ENCODE assay signal across 12 cellular contexts in genomic region chr5:56871755-56872154, GRCh38.
"Had no signal": no experiment of that assay in that cellular context is flagged by ENCODE, and none has a peak within 500 bp of the region (broad histone marks: within the 10 kb centered on the region; RNA-seq: fewer than 3 reads in every experiment).

No MANE protein-coding gene starts in this region.

- H3K4me3 Mint-ChIP-seq: dendritic cell treated with granulocyte-macrophage colony-stimulating factor and Interleukin-4, amounts not matched to agents 40 ng/mL and 50 ng/mL, for 4 days; effector memory CD8-positive, alpha-beta T cell; mesothelial cell of epicardium had no signal

- H3K9me3 ChIP-seq: lower lobe of right lung, thyroid gland had no signal

- DNase-seq: activated CD4-positive, alpha-beta T cell treated with anti-CD3 and anti-CD28 coated beads, Interleukin-2, amount 50 U/mL, for 1 hour; activated gamma-delta T cell; activated T-cell treated with anti-CD3 and anti-CD28 coated beads, Interleukin-2, amount 50 U/mL, for 1 hour; effector memory CD8-positive, alpha-beta T cell; foreskin keratinocyte; left colon; lower lobe of right lung; stimulated activated CD4-positive, alpha-beta T cell treated with anti-CD3 and anti-CD28 coated beads, Interleukin-1b, Interleukin-23, amount 100 ng/mL, for 48 hours; thyroid gland had no signal

- H3K4me1 ChIP-seq: foreskin keratinocyte, lower lobe of right lung, parathyroid adenoma, thyroid gland had no signal

- H3K79me2 ChIP-seq: parathyroid adenoma had no signal

- H3K27me3 Mint-ChIP-seq: dendritic cell treated with granulocyte-macrophage colony-stimulating factor and Interleukin-4, amounts not matched to agents 40 ng/mL and 50 ng/mL, for 4 days; effector memory CD8-positive, alpha-beta T cell had no signal

- H3K27ac ChIP-seq: foreskin keratinocyte, lower lobe of right lung, parathyroid adenoma, thyroid gland had no signal

- H3K4me1 Mint-ChIP-seq: mesothelial cell of epicardium had no signal

- H3K27me3 ChIP-seq: foreskin keratinocyte, thyroid gland had no signal

- H3K9ac ChIP-seq: parathyroid adenoma had no signal

- H3K27ac Mint-ChIP-seq: dendritic cell treated with granulocyte-macrophage colony-stimulating factor and Interleukin-4, amounts not matched to agents 40 ng/mL and 50 ng/mL, for 4 days; effector memory CD8-positive, alpha-beta T cell; mesothelial cell of epicardium had no signal

- H3K9me3 Mint-ChIP-seq: dendritic cell treated with granulocyte-macrophage colony-stimulating factor and Interleukin-4, amounts not matched to agents 40 ng/mL and 50 ng/mL, for 4 days; effector memory CD8-positive, alpha-beta T cell; mesothelial cell of epicardium had no signal

- ATAC-seq: effector memory CD8-positive, alpha-beta T cell; foreskin keratinocyte; left colon; lower lobe of right lung had no signal

- H3K4me3 ChIP-seq: lower lobe of right lung, thyroid gland had no signal

- H2AFZ ChIP-seq: parathyroid adenoma had no signal
